ENCODE assay signal across 35 cellular contexts in genomic region chr2:69212238-69213028, GRCh38.
"Had no signal": no experiment of that assay in that cellular context is flagged by ENCODE, and none has a peak within 500 bp of the region (broad histone marks: within the 10 kb centered on the region; RNA-seq: fewer than 3 reads in every experiment).

No MANE protein-coding gene starts in this region.

- H3K27me3 ChIP-seq: brain microvascular endothelial cell, MG63, Peyer's patch had no signal

- H3K27ac ChIP-seq: brain microvascular endothelial cell, Peyer's patch, VCaP had no signal

- H3K4me3 ChIP-seq: MG63, Peyer's patch had no signal

- H3K4me3 Mint-ChIP-seq: activated CD4-positive, alpha-beta memory T cell treated with anti-CD3 and anti-CD28 coated beads, Interleukin-2, amount 10 ng/mL, durations not matched to agents 7 days and 5 days; activated CD8-positive, alpha-beta memory T cell treated with anti-CD3 and anti-CD28 coated beads, Interleukin-2, amount 10 ng/mL, durations not matched to agents 7 days and 5 days; activated naive CD4-positive, alpha-beta T cell treated with anti-CD3 and anti-CD28 coated beads, Interleukin-2, amount 10 ng/mL, durations not matched to agents 7 days and 5 days; activated naive CD8-positive, alpha-beta T cell; activated naive CD8-positive, alpha-beta T cell treated with anti-CD3 and anti-CD28 coated beads, Interleukin-2, amount 50 U/mL, for 24 hours had no signal

- H3K27ac Mint-ChIP-seq: activated CD4-positive, alpha-beta memory T cell treated with anti-CD3 and anti-CD28 coated beads, Interleukin-2, amount 10 ng/mL, durations not matched to agents 7 days and 5 days; activated CD8-positive, alpha-beta memory T cell treated with anti-CD3 and anti-CD28 coated beads, Interleukin-2, amount 10 ng/mL, durations not matched to agents 7 days and 5 days; activated naive CD4-positive, alpha-beta T cell treated with anti-CD3 and anti-CD28 coated beads, Interleukin-2, amount 10 ng/mL, durations not matched to agents 7 days and 5 days; activated naive CD8-positive, alpha-beta T cell; activated naive CD8-positive, alpha-beta T cell treated with anti-CD3 and anti-CD28 coated beads, Interleukin-2, amount 50 U/mL, for 24 hours had no signal

- H3K9me3 ChIP-seq: MG63, Peyer's patch had no signal

- H3K36me3 Mint-ChIP-seq: activated CD8-positive, alpha-beta memory T cell treated with anti-CD3 and anti-CD28 coated beads, Interleukin-2, amount 10 ng/mL, durations not matched to agents 7 days and 5 days; activated naive CD4-positive, alpha-beta T cell treated with anti-CD3 and anti-CD28 coated beads, Interleukin-2, amount 10 ng/mL, durations not matched to agents 7 days and 5 days; activated naive CD8-positive, alpha-beta T cell had no signal

- ATAC-seq: activated CD8-positive, alpha-beta memory T cell treated with anti-CD3 and anti-CD28 coated beads, Interleukin-2, amount 10 ng/mL, durations not matched to agents 7 days and 5 days; activated naive CD8-positive, alpha-beta T cell treated with anti-CD3 and anti-CD28 coated beads, Interleukin-2, amount 50 U/mL, for 24 hours; PC-3 had no signal

- H3K4me1 ChIP-seq: Peyer's patch had no signal

- H3K4me1 Mint-ChIP-seq: activated CD4-positive, alpha-beta memory T cell treated with anti-CD3 and anti-CD28 coated beads, Interleukin-2, amount 10 ng/mL, durations not matched to agents 7 days and 5 days; activated CD8-positive, alpha-beta memory T cell treated with anti-CD3 and anti-CD28 coated beads, Interleukin-2, amount 10 ng/mL, durations not matched to agents 7 days and 5 days; activated naive CD4-positive, alpha-beta T cell treated with anti-CD3 and anti-CD28 coated beads, Interleukin-2, amount 10 ng/mL, durations not matched to agents 7 days and 5 days; activated naive CD8-positive, alpha-beta T cell treated with anti-CD3 and anti-CD28 coated beads, Interleukin-2, amount 50 U/mL, for 24 hours had no signal

- H3K36me3 ChIP-seq: brain microvascular endothelial cell, Peyer's patch had no signal

- H3K9me3 Mint-ChIP-seq: activated CD4-positive, alpha-beta memory T cell treated with anti-CD3 and anti-CD28 coated beads, Interleukin-2, amount 10 ng/mL, durations not matched to agents 7 days and 5 days; activated naive CD4-positive, alpha-beta T cell treated with anti-CD3 and anti-CD28 coated beads, Interleukin-2, amount 10 ng/mL, durations not matched to agents 7 days and 5 days; activated naive CD8-positive, alpha-beta T cell treated with anti-CD3 and anti-CD28 coated beads, Interleukin-2, amount 50 U/mL, for 24 hours had no signal

- DNase-seq: activated CD4-positive, alpha-beta memory T cell treated with anti-CD3 and anti-CD28 coated beads, Interleukin-2, amount 10 ng/mL, durations not matched to agents 7 days and 5 days; activated CD4-positive, alpha-beta T cell treated with anti-CD3 and anti-CD28 coated beads for 1 hour; activated CD4-positive, alpha-beta T cell treated with anti-CD3 and anti-CD28 coated beads for 48 hours; activated CD4-positive, CD25-positive, alpha-beta regulatory T cell; activated CD8-positive, alpha-beta memory T cell treated with anti-CD3 and anti-CD28 coated beads for 24 hours; activated CD8-positive, alpha-beta memory T cell treated with anti-CD3 and anti-CD28 coated beads, Interleukin-2, amount 10 ng/mL, durations not matched to agents 7 days and 5 days; activated CD8-positive, alpha-beta memory T cell treated with anti-CD3 and anti-CD28 coated beads, Interleukin-2, amount 50 U/mL, for 48 hours; activated effector memory CD4-positive, alpha-beta T cell treated with Interleukin-2 at 50 U/mL for 16 hours; activated naive CD4-positive, alpha-beta T cell treated with anti-CD3 and anti-CD28 coated beads, Interleukin-2, amount 10 ng/mL, durations not matched to agents 7 days and 5 days; activated naive CD8-positive, alpha-beta T cell treated with anti-CD3 and anti-CD28 coated beads, Interleukin-2, amount 50 U/mL, for 24 hours; activated T-cell treated with anti-CD3 and anti-CD28 coated beads, Interleukin-2, amount 50 U/mL, for 48 hours; anterior cingulate cortex; brain microvascular endothelial cell; central memory CD4-positive, alpha-beta T cell; Kasumi-1; NCI-H1048; NCI-H1105 treated with DMSO at 0.1 percent for 48 hours; NCI-H1436 treated with DMSO at 0.1 percent for 48 hours; NCI-H1694 treated with DMSO at 0.1 percent for 48 hours; NCI-H2029; NCI-H2171 treated with DMSO at 0.1 percent for 48 hours; NCI-H2227 treated with DMSO at 0.1 percent for 48 hours; NCI-H510A treated with DMSO at 0.1 percent for 48 hours; NCI-H526 treated with DMSO at 0.1 percent for 48 hours; NK-92 treated with Interleukin-12 subunit alpha and Interleukin-12 subunit beta, amount 100 ng/mL, for 24 hours; PC-3; Peyer's patch; RPMI8226; SW 1271; T-helper 1 cell; T-helper 2 cell; T-helper 9 cell had no signal

- H3K27me3 Mint-ChIP-seq: activated naive CD8-positive, alpha-beta T cell; activated naive CD8-positive, alpha-beta T cell treated with anti-CD3 and anti-CD28 coated beads, Interleukin-2, amount 50 U/mL, for 24 hours had no signal
